1 cellular context compared by ENCODE assay signal in genomic region chr2:96760986-96761832, GRCh38.
TF ChIP-seq lines count a peak whose summit lies in the region.

No MANE protein-coding gene starts in this region.

TF ChIP-seq in HepG2, 621 proteins besides CTCF, POLR2A, EP300 and RAD21 (continued from another document and continues in another):
- TF ChIP-seq, protein P1, sequence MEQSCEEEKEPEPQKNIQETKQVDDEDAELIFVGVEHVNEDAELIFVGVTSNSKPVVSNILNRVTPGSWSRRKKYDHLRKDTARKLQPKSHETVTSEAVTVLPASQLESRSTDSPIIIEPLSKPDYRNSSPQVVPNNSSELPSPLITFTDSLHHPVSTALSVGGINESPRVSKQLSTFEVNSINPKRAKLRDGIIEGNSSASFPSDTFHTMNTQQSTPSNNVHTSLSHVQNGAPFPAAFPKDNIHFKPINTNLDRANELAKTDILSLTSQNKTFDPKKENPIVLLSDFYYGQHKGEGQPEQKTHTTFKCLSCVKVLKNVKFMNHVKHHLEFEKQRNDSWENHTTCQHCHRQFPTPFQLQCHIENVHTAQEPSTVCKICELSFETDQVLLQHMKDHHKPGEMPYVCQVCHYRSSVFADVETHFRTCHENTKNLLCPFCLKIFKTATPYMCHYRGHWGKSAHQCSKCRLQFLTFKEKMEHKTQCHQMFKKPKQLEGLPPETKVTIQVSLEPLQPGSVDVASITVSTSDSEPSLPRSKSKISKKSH (CRISPR knock-in tag; IDR thresholded peaks at IDR 0.05; ENCODE audit: borderline replicate concordance), result peak; percentile 34; the same call in 1 of the 2 replicates
- TF ChIP-seq ZNF678 (CRISPR knock-in tag; IDR thresholded peaks at IDR 0.05), result peak; percentile 42; the same call in 1 of the 2 replicates
- no peak for TF ChIP-seq FOXK1 (CRISPR knock-in tag; IDR thresholded peaks at IDR 0.05; ENCODE audit: borderline replicate concordance, low read depth)
- TF ChIP-seq IKZF4 (CRISPR knock-in tag; IDR thresholded peaks at IDR 0.05; ENCODE audit: borderline replicate concordance, low read depth, not compliant biosample characterization), result no peak
- TF ChIP-seq, protein P2, sequence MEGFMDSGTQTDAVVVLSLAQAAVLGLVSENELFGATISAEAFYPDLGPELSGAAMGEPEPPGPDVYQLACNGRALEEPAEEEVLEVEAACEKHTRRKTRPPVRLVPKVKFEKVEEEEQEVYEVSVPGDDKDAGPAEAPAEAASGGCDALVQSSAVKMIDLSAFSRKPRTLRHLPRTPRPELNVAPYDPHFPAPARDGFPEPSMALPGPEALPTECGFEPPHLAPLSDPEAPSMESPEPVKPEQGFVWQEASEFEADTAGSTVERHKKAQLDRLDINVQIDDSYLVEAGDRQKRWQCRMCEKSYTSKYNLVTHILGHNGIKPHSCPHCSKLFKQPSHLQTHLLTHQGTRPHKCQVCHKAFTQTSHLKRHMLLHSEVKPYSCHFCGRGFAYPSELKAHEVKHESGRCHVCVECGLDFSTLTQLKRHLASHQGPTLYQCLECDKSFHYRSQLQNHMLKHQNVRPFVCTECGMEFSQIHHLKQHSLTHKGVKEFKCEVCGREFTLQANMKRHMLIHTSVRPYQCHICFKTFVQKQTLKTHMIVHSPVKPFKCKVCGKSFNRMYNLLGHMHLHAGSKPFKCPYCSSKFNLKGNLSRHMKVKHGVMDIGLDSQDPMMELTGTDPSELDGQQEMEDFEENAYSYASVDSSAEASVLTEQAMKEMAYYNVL (CRISPR knock-in tag; IDR thresholded peaks at IDR 0.05; ENCODE audit: borderline replicate concordance), result peak; percentile 48; the same call in 1 of the 2 replicates
- TF ChIP-seq ZNF607 (CRISPR knock-in tag; IDR thresholded peaks at IDR 0.05; ENCODE audit: borderline replicate concordance), result no peak
- no peak for TF ChIP-seq THAP8 (CRISPR knock-in tag; IDR thresholded peaks at IDR 0.05; ENCODE audit: borderline replicate concordance)
- no peak for TF ChIP-seq PHF20 (CRISPR knock-in tag; IDR thresholded peaks at IDR 0.05)
- TF ChIP-seq, protein P3, sequence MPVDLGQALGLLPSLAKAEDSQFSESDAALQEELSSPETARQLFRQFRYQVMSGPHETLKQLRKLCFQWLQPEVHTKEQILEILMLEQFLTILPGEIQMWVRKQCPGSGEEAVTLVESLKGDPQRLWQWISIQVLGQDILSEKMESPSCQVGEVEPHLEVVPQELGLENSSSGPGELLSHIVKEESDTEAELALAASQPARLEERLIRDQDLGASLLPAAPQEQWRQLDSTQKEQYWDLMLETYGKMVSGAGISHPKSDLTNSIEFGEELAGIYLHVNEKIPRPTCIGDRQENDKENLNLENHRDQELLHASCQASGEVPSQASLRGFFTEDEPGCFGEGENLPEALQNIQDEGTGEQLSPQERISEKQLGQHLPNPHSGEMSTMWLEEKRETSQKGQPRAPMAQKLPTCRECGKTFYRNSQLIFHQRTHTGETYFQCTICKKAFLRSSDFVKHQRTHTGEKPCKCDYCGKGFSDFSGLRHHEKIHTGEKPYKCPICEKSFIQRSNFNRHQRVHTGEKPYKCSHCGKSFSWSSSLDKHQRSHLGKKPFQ (CRISPR knock-in tag; IDR thresholded peaks at IDR 0.05; ENCODE audit: insufficient replicate concordance), result peak; percentile 61
- no peak; the same call in 1 of the 2 replicates for TF ChIP-seq TBP (CRISPR knock-in tag; IDR thresholded peaks at IDR 0.05)
- no peak for TF ChIP-seq KLF15 (CRISPR knock-in tag; IDR thresholded peaks at IDR 0.05; ENCODE audit: borderline replicate concordance)
- TF ChIP-seq ATF7-NPFF (CRISPR knock-in tag; IDR thresholded peaks at IDR 0.05; ENCODE audit: low read depth), result peak; percentile 72
- TF ChIP-seq SOX6 (IDR thresholded peaks at IDR 0.05), result no peak
- no peak for TF ChIP-seq SOX6 (CRISPR knock-in tag; IDR thresholded peaks at IDR 0.05)
- TF ChIP-seq GATAD2A (CRISPR knock-in tag; IDR thresholded peaks at IDR 0.05), result peak; percentile 14; the same call in 1 of the 2 replicates
- TF ChIP-seq AKNA (CRISPR knock-in tag; IDR thresholded peaks at IDR 0.05; ENCODE audit: borderline replicate concordance), result no peak
- no peak for TF ChIP-seq ADNP (CRISPR knock-in tag; IDR thresholded peaks at IDR 0.05)
- no peak for TF ChIP-seq HMGA1 (CRISPR knock-in tag; conservative IDR thresholded peaks at IDR 0.05)
- TF ChIP-seq KAT8 (CRISPR knock-in tag; IDR thresholded peaks at IDR 0.05), result 0 out of 2 replicates have a peak, but pooled peaks have one; percentile 37
- TF ChIP-seq LCORL (IDR thresholded peaks at IDR 0.05), result no peak
- no peak for TF ChIP-seq LCORL (CRISPR knock-in tag; IDR thresholded peaks at IDR 0.05)
- no peak for TF ChIP-seq ARNT2 (CRISPR knock-in tag; IDR thresholded peaks at IDR 0.05; ENCODE audit: low read depth)
- TF ChIP-seq, protein P4, sequence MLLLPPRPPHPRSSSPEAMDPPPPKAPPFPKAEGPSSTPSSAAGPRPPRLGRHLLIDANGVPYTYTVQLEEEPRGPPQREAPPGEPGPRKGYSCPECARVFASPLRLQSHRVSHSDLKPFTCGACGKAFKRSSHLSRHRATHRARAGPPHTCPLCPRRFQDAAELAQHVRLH (CRISPR knock-in tag; IDR thresholded peaks at IDR 0.05; ENCODE audit: borderline replicate concordance, low read depth), result peak; percentile 76; the same call in 1 of the 2 replicates
- no peak; the same call in 1 of the 2 replicates for TF ChIP-seq HIVEP1 (CRISPR knock-in tag; IDR thresholded peaks at IDR 0.05)
- peak; percentile 75; the same call in 1 of the 2 replicates for TF ChIP-seq ZNF274 (CRISPR knock-in tag; IDR thresholded peaks at IDR 0.05)
- TF ChIP-seq ZNF20 (CRISPR knock-in tag; IDR thresholded peaks at IDR 0.05), result no peak
- 0 out of 2 replicates have a peak, but pooled peaks have one; percentile 87 for TF ChIP-seq ETS1 (CRISPR knock-in tag; IDR thresholded peaks at IDR 0.05)
- no peak for TF ChIP-seq ZNF567 (CRISPR knock-in tag; IDR thresholded peaks at IDR 0.05; ENCODE audit: borderline replicate concordance)
- TF ChIP-seq, protein P5, sequence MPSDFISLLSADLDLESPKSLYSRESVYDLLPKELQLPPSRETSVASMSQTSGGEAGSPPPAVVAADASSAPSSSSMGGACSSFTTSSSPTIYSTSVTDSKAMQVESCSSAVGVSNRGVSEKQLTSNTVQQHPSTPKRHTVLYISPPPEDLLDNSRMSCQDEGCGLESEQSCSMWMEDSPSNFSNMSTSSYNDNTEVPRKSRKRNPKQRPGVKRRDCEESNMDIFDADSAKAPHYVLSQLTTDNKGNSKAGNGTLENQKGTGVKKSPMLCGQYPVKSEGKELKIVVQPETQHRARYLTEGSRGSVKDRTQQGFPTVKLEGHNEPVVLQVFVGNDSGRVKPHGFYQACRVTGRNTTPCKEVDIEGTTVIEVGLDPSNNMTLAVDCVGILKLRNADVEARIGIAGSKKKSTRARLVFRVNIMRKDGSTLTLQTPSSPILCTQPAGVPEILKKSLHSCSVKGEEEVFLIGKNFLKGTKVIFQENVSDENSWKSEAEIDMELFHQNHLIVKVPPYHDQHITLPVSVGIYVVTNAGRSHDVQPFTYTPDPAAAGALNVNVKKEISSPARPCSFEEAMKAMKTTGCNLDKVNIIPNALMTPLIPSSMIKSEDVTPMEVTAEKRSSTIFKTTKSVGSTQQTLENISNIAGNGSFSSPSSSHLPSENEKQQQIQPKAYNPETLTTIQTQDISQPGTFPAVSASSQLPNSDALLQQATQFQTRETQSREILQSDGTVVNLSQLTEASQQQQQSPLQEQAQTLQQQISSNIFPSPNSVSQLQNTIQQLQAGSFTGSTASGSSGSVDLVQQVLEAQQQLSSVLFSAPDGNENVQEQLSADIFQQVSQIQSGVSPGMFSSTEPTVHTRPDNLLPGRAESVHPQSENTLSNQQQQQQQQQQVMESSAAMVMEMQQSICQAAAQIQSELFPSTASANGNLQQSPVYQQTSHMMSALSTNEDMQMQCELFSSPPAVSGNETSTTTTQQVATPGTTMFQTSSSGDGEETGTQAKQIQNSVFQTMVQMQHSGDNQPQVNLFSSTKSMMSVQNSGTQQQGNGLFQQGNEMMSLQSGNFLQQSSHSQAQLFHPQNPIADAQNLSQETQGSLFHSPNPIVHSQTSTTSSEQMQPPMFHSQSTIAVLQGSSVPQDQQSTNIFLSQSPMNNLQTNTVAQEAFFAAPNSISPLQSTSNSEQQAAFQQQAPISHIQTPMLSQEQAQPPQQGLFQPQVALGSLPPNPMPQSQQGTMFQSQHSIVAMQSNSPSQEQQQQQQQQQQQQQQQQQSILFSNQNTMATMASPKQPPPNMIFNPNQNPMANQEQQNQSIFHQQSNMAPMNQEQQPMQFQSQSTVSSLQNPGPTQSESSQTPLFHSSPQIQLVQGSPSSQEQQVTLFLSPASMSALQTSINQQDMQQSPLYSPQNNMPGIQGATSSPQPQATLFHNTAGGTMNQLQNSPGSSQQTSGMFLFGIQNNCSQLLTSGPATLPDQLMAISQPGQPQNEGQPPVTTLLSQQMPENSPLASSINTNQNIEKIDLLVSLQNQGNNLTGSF (CRISPR knock-in tag; IDR thresholded peaks at IDR 0.05), result 0 out of 2 replicates have a peak, but pooled peaks have one; percentile 77
- no peak for TF ChIP-seq MXI1 (IDR thresholded peaks at IDR 0.05; ENCODE audit: borderline replicate concordance, low read depth, low read length)
- no peak for TF ChIP-seq SETDB1 (CRISPR knock-in tag; IDR thresholded peaks at IDR 0.05; ENCODE audit: borderline replicate concordance)
- TF ChIP-seq ZNF704 (CRISPR knock-in tag; IDR thresholded peaks at IDR 0.05; ENCODE audit: borderline replicate concordance), result no peak
- TF ChIP-seq, protein P6, sequence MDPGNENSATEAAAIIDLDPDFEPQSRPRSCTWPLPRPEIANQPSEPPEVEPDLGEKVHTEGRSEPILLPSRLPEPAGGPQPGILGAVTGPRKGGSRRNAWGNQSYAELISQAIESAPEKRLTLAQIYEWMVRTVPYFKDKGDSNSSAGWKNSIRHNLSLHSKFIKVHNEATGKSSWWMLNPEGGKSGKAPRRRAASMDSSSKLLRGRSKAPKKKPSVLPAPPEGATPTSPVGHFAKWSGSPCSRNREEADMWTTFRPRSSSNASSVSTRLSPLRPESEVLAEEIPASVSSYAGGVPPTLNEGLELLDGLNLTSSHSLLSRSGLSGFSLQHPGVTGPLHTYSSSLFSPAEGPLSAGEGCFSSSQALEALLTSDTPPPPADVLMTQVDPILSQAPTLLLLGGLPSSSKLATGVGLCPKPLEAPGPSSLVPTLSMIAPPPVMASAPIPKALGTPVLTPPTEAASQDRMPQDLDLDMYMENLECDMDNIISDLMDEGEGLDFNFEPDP (CRISPR knock-in tag; conservative IDR thresholded peaks at IDR 0.05), result no peak
- TF ChIP-seq TBX2 (CRISPR knock-in tag; IDR thresholded peaks at IDR 0.05; ENCODE audit: borderline replicate concordance), result no peak
- TF ChIP-seq ZMYM3 (CRISPR knock-in tag; IDR thresholded peaks at IDR 0.05), result no peak
- no peak for TF ChIP-seq NFKBIZ (CRISPR knock-in tag; IDR thresholded peaks at IDR 0.05)
- no peak for TF ChIP-seq ZSCAN30 (CRISPR knock-in tag; IDR thresholded peaks at IDR 0.05)
- TF ChIP-seq ZZZ3 (CRISPR knock-in tag; IDR thresholded peaks at IDR 0.05; ENCODE audit: borderline replicate concordance), result no peak
- TF ChIP-seq ZBTB8A (CRISPR knock-in tag; IDR thresholded peaks at IDR 0.05; ENCODE audit: borderline replicate concordance, low read depth), result no peak
- no peak for TF ChIP-seq DDIT3 (CRISPR knock-in tag; IDR thresholded peaks at IDR 0.05)
